ENCODE assay signal across 12 cellular contexts in genomic region chr3:37173806-37174205, GRCh38. TPM values are rescaled to one million over a fixed set of nuclear protein-coding genes. Genes with fewer than 3 reads are reported as not detected.
DNase-seq lines count a peak whose midpoint lies in the region; ATAC-seq and TF ChIP-seq lines count a peak whose summit lies in the region.
"Had no signal": no experiment of that assay in that cellular context is flagged by ENCODE, and none has a peak within 500 bp of the region (broad histone marks: within the 10 kb centered on the region; RNA-seq: fewer than 3 reads in every experiment).

No MANE protein-coding gene starts in this region.

- H3K9me2 ChIP-seq in PC-3 (replicated peaks; ENCODE audit: low read length), result no peaks in the 10 kb centered on the region

- H2AFZ ChIP-seq in PC-3 (ENCODE audit: low read length) (no peak overlapping the region), parathyroid adenoma (no peak overlapping the region)

- BruUV-seq in PC-3 (replicated peaks; lab: Mats Ljungman, UMichigan), result no TSS peak

- H3K27me3 Mint-ChIP-seq in CD4-positive, CD25-positive, alpha-beta regulatory T cell, result no peaks in the 10 kb centered on the region
- H3K27me3 Mint-ChIP-seq: activated naive CD8-positive, alpha-beta T cell treated with anti-CD3 and anti-CD28 coated beads, Interleukin-2, amount 10 ng/mL, durations not matched to agents 7 days and 5 days had no signal

- H3K4me3 Mint-ChIP-seq in CD4-positive, CD25-positive, alpha-beta regulatory T cell, result peak overlapping the region in 3 of 4 donors; percentile 15 to 98 (median 92)

- H3K27me3 ChIP-seq in CD4-positive, CD25-positive, alpha-beta regulatory T cell (ENCODE audit: control insufficient read depth, insufficient read depth, low read length), result no peaks in the 10 kb centered on the region
- no peaks in the 10 kb centered on the region for H3K27me3 ChIP-seq in PC-3 (ENCODE audit: low read length)
- H3K27me3 ChIP-seq in esophagus squamous epithelium, result no peaks in the 10 kb centered on the region
- H3K27me3 ChIP-seq in parathyroid adenoma (ENCODE audit: control insufficient read depth, insufficient read depth, low read length), result no peaks in the 10 kb centered on the region
- H3K27me3 ChIP-seq: neutrophil had no signal

- no peaks in the 10 kb centered on the region for H3K9me3 Mint-ChIP-seq in CD4-positive, CD25-positive, alpha-beta regulatory T cell
- H3K9me3 Mint-ChIP-seq: activated naive CD8-positive, alpha-beta T cell treated with anti-CD3 and anti-CD28 coated beads, Interleukin-2, amount 10 ng/mL, durations not matched to agents 7 days and 5 days had no signal

- H3K79me2 ChIP-seq in PC-3 (ENCODE audit: low read length) (peaks cover 94% of the 10 kb centered on the region), parathyroid adenoma (peaks cover 22% of the 10 kb centered on the region)

- POLR2A ChIA-PET in PC-3 (lab: Charles Lee; ENCODE audit: unreplicated experiment) (interaction anchor here (0.5 to 0.7 kb wide), 4 partner anchors 10 to 67 kb away, joined by 3 to 4 read pairs (median 4); no protein-coding TSS in a partner anchor), GM10248 (lab: Yijun Ruan, JAX) (no interaction called here)

- peak overlapping the region; percentile 88 for H3K4me2 ChIP-seq in PC-3 (ENCODE audit: low read length)
- H3K4me2 ChIP-seq in parathyroid adenoma (ENCODE audit: low read length), result peak overlapping the region; percentile 5

- TF ChIP-seq POLR2A in esophagus squamous epithelium (IDR thresholded peaks at IDR 0.05), result no peak

- peaks cover 29% of the 10 kb centered on the region for H3K4me1 ChIP-seq in CD4-positive, CD25-positive, alpha-beta regulatory T cell (ENCODE audit: control insufficient read depth, insufficient read depth, low read length, poor library complexity, severe bottlenecking)
- H3K4me1 ChIP-seq in PC-3 (ENCODE audit: insufficient read depth, low read length) (peaks cover 30% of the 10 kb centered on the region), esophagus squamous epithelium (peaks cover 0 to 84% (median 33%) of the 10 kb centered on the region in 3 donors), parathyroid adenoma (peaks cover 36% of the 10 kb centered on the region)

- DNase-seq in CD4-positive, CD25-positive, alpha-beta regulatory T cell, result no peak
- no peak for DNase-seq in PC-3
- no peak for DNase-seq in esophagus squamous epithelium (lab: John Stamatoyannopoulos, UW)
- DNase-seq in DMS79 treated with DMSO at 0.1 percent for 48 hours (lab: John Stamatoyannopoulos, UW), result no peak
- DNase-seq in GM10248 (ENCODE audit: extremely low spot score), result no peak
- no peak for DNase-seq in NCI-H446 (lab: John Stamatoyannopoulos, UW)
- DNase-seq: activated naive CD8-positive, alpha-beta T cell treated with anti-CD3 and anti-CD28 coated beads, Interleukin-2, amount 10 ng/mL, durations not matched to agents 7 days and 5 days; KBM-7; NCI-H69 had no signal

- ATAC-seq in CD4-positive, CD25-positive, alpha-beta regulatory T cell (ENCODE audit: low read depth in 2 of 2), result no peak
- ATAC-seq in PC-3, result no peak
- no peak for ATAC-seq in HG03108 (IDR thresholded peaks at IDR 0.05; ENCODE audit: unreplicated experiment)

- TF ChIP-seq CTCF in PC-3 (conservative IDR thresholded peaks at IDR 0.05; ENCODE audit: low read depth, low read length) (no peak), esophagus squamous epithelium (IDR thresholded peaks at IDR 0.05) (no peak), parathyroid adenoma (IDR thresholded peaks at IDR 0.05) (no peak), GM10248 (IDR thresholded peaks at IDR 0.05; ENCODE audit: control extremely low read depth, extremely low read depth, low read depth, missing control alignments) (no peak)

- peak overlapping the region; percentile 92 for H3K4me3 ChIP-seq in CD4-positive, CD25-positive, alpha-beta regulatory T cell (ENCODE audit: low read depth, low read length)
- peak overlapping the region; percentile 90 for H3K4me3 ChIP-seq in PC-3 (ENCODE audit: low read length)
- peak overlapping the region in 3 of 4 donors; percentile 65 to 91 (median 82) for H3K4me3 ChIP-seq in esophagus squamous epithelium
- no peak overlapping the region for H3K4me3 ChIP-seq in parathyroid adenoma (ENCODE audit: low read depth, low read length)

- H3K36me3 ChIP-seq in CD4-positive, CD25-positive, alpha-beta regulatory T cell (ENCODE audit: control insufficient read depth, insufficient read depth, low read length), result peaks cover 16% of the 10 kb centered on the region
- peaks cover 23% of the 10 kb centered on the region for H3K36me3 ChIP-seq in PC-3 (ENCODE audit: low read depth, low read length)
- peaks cover 0 to 32% (median 0%) of the 10 kb centered on the region in 3 donors for H3K36me3 ChIP-seq in esophagus squamous epithelium
- no peaks in the 10 kb centered on the region for H3K36me3 ChIP-seq in parathyroid adenoma (ENCODE audit: control insufficient read depth, insufficient read depth, low read length)

- peak overlapping the region; percentile 94 for H3K9ac ChIP-seq in PC-3 (ENCODE audit: low read length)
- no peak overlapping the region for H3K9ac ChIP-seq in parathyroid adenoma

- no peak overlapping the region for H3K27ac ChIP-seq in CD4-positive, CD25-positive, alpha-beta regulatory T cell (ENCODE audit: insufficient read depth, low read length, poor library complexity, severe bottlenecking)
- H3K27ac ChIP-seq in PC-3 (ENCODE audit: low read length) (peak overlapping the region; percentile 92), esophagus squamous epithelium (peak overlapping the region; percentile 94 to 99 (median 97)), parathyroid adenoma (no peak overlapping the region)

- H3K4me1 Mint-ChIP-seq in CD4-positive, CD25-positive, alpha-beta regulatory T cell, result peaks cover 36 to 65% (median 55%) of the 10 kb centered on the region in 4 donors

- intact Hi-C loops in PC-3 (cut with micrococcal nuclease), result no loop called here
- intact Hi-C loops in esophagus squamous epithelium (cut with DNase I), result no loop called here

- CTCF ChIA-PET in PC-3 (lab: Charles Lee), result no interaction called here
- CTCF ChIA-PET in GM10248 (lab: Yijun Ruan, JAX), result interaction anchor here (1.2 to 1.4 kb wide), 2 partner anchors 11 to 30 kb away, joined by 3 read pairs; no protein-coding TSS in a partner anchor

- H3K27ac Mint-ChIP-seq in CD4-positive, CD25-positive, alpha-beta regulatory T cell, result no peak overlapping the region
- H3K27ac Mint-ChIP-seq: activated naive CD8-positive, alpha-beta T cell treated with anti-CD3 and anti-CD28 coated beads, Interleukin-2, amount 10 ng/mL, durations not matched to agents 7 days and 5 days had no signal

- peaks cover 22% of the 10 kb centered on the region for H4K20me1 ChIP-seq in PC-3 (ENCODE audit: low read length)

- no peaks in the 10 kb centered on the region for H3K9me3 ChIP-seq in CD4-positive, CD25-positive, alpha-beta regulatory T cell (ENCODE audit: control insufficient read depth in 2 of 2, low read length in 2 of 2)
- H3K9me3 ChIP-seq in PC-3 (ENCODE audit: low read length), result no peaks in the 10 kb centered on the region
- no peaks in the 10 kb centered on the region for H3K9me3 ChIP-seq in esophagus squamous epithelium
- no peaks in the 10 kb centered on the region for H3K9me3 ChIP-seq in parathyroid adenoma (ENCODE audit: control insufficient read depth, low read length)
- H3K9me3 ChIP-seq: neutrophil had no signal

- no peaks in the 10 kb centered on the region for H3F3A ChIP-seq in PC-3 (ENCODE audit: low read length, unreplicated experiment)

- 28 to 35% methylated on average over 3 of the region's 3 CpGs for WGBS in esophagus squamous epithelium, 2 donors

- peaks cover 10% of the 10 kb centered on the region for H3K36me3 Mint-ChIP-seq in CD4-positive, CD25-positive, alpha-beta regulatory T cell

RNA-seq across cellular contexts. Expression of gene LRRFIP2, which starts 0.6 kb away (rescaled TPM):
- 78.5 TPM for total RNA-seq in CD4-positive, CD25-positive, alpha-beta regulatory T cell
- 10 to 100 TPM; 14.5 to 24.0 (median 19.4) TPM for polyA plus RNA-seq in CD4-positive, CD25-positive, alpha-beta regulatory T cell
- total RNA-seq in PC-3 (2014; rRNA removed) (54.7 and 69.1 TPM in 2 replicates), esophagus squamous epithelium (10 to 100 TPM; 50.0 to 99.7 (median 87.8) TPM)

Comparison
In these comparisons a context has a peak if more than half of its experiments do, and no peak if none do; other contexts are left out.
1. H3K27ac ChIP-seq: peak in PC-3 (single experiment) and esophagus squamous epithelium (4 of 4); none in CD4-positive, CD25-positive, alpha-beta regulatory T cell (single experiment) and parathyroid adenoma (single experiment).